In genomic region chr4:57491388-57491787, GRCh38 we compare ENCODE assay signal across 20 cellular contexts.
"Had no signal": no experiment of that assay in that cellular context is flagged by ENCODE, and none has a peak within 500 bp of the region (broad histone marks: within the 10 kb centered on the region; RNA-seq: fewer than 3 reads in every experiment).

No MANE protein-coding gene starts in this region.

- H3K4me3 ChIP-seq: SJCRH30 had no signal

- H3K27me3 ChIP-seq: SJCRH30 had no signal

- H3K4me1 ChIP-seq: SJCRH30 had no signal

- H3K9me3 ChIP-seq: SJCRH30 had no signal

- ATAC-seq: HepG2, SK-N-SH treated with all-trans-retinoic acid at 6 μM for 48 hours had no signal

- FAIRE-seq: HepG2, RCC 7860 had no signal

- H3K36me3 ChIP-seq: SJCRH30 had no signal

- H3K27ac ChIP-seq: SJCRH30 had no signal

- DNase-seq: IMR-90, Karpas-422, KG1, MM.1S, NCI-H1092 treated with DMSO at 0.1 percent for 48 hours, NCI-H146, NCI-H1694 treated with DMSO at 0.1 percent for 48 hours, NCI-H1930, NCI-H2081, NCI-H2107, NCI-H2227 treated with DMSO at 0.1 percent for 48 hours, NCI-H524, NCI-H526 treated with DMSO at 0.1 percent for 48 hours, NCI-H748 treated with DMSO at 0.1 percent for 48 hours, RPMI8226, SHP77 treated with DMSO at 0.1 percent for 48 hours, SJCRH30 had no signal
